In genomic region chr2:152826880-152827279, GRCh38 we compare ENCODE assay signal across 15 cellular contexts.
A peak's percentile ranks its signal among the peaks of the same experiment; 100 is the strongest.
DNase-seq lines count a peak whose midpoint lies in the region; ATAC-seq and TF ChIP-seq lines count a peak whose summit lies in the region.
"Had no signal": no experiment of that assay in that cellular context is flagged by ENCODE, and none has a peak within 500 bp of the region (broad histone marks: within the 10 kb centered on the region; RNA-seq: fewer than 3 reads in every experiment).

No MANE protein-coding gene starts in this region.

- ATAC-seq in IMR-90 (ENCODE audit: low read depth) (peak; percentile 43), HG02798 (IDR thresholded peaks at IDR 0.05; ENCODE audit: poor library complexity, unreplicated experiment) (no peak)

- H3K4me3 ChIP-seq in IMR-90 (ENCODE audit: insufficient read depth, low read depth, low read length) = no peak overlapping the region

- no peak overlapping the region for H3K14ac ChIP-seq in IMR-90 (replicated peaks; ENCODE audit: low read depth, low read length)

- peak overlapping the region; percentile 80 for H2BK5ac ChIP-seq in IMR-90 (ENCODE audit: low read depth, low read length, poor library complexity, severe bottlenecking)

- intact Hi-C loops in IMR-90 (cut with micrococcal nuclease) = loop anchor here (2.0 kb wide), 1 partner anchor 64 kb away; no protein-coding TSS in a partner anchor

- no peak overlapping the region for H2BK15ac ChIP-seq in IMR-90 (ENCODE audit: low read depth, low read length)

- no peak overlapping the region for H3K9ac ChIP-seq in IMR-90 (ENCODE audit: low read depth, low read length)

- H3K79me1 ChIP-seq in IMR-90 (ENCODE audit: low read depth in 1 of 2, low read length in 2 of 2) = no peaks in the 10 kb centered on the region

- peak overlapping the region; percentile 26; the same call in 1 of the 2 replicates for H3K4me2 ChIP-seq in IMR-90 (ENCODE audit: low read depth, low read length)

- H3K9me1 ChIP-seq in IMR-90 (ENCODE audit: insufficient read depth, low read length) = no peaks in the 10 kb centered on the region

- H2AFZ ChIP-seq in IMR-90 (replicated peaks; ENCODE audit: low read length, poor library complexity) = no peak overlapping the region

- CTCF ChIA-PET in IMR-90 (lab: Yijun Ruan, JAX) = no interaction called here
- CTCF ChIA-PET in HEK293T (lab: Yijun Ruan, JAX) = no interaction called here

- POLR2A ChIA-PET in IMR-90 (lab: Charles Lee; ENCODE audit: unreplicated experiment) = no interaction called here
- POLR2A ChIA-PET in HEK293T (lab: Yijun Ruan, JAX) = no interaction called here

- no peaks in the 10 kb centered on the region for H3K36me3 ChIP-seq in IMR-90 (ENCODE audit: control insufficient read depth, insufficient read depth, low read length)

- no peak overlapping the region for H3K27ac ChIP-seq in IMR-90 (ENCODE audit: insufficient read depth, low read length)

- H2AK5ac ChIP-seq in IMR-90 (ENCODE audit: low read depth, low read length) = no peak overlapping the region

- TF ChIP-seq CTCF in IMR-90 (conservative IDR thresholded peaks at IDR 0.05; ENCODE audit: low read depth, low read length) = no peak

- no peak overlapping the region for H3K4ac ChIP-seq in IMR-90 (ENCODE audit: low read depth, low read length)

- H2AK9ac ChIP-seq in IMR-90 (replicated peaks; ENCODE audit: low read depth, low read length, poor library complexity) = no peak overlapping the region

- no peak overlapping the region for H3K23ac ChIP-seq in IMR-90 (ENCODE audit: low read depth, low read length)

- H3K27me3 ChIP-seq in IMR-90 (ENCODE audit: control insufficient read depth, insufficient read depth, low read length) = no peaks in the 10 kb centered on the region

- dilution Hi-C loops in IMR-90 (cut with HindIII; ENCODE audit: low sequenced_read_pairs, unreplicated experiment) = no loop called here

- WGBS in IMR-90 (ENCODE audit: extremely low coverage in 2 of 2, insufficient read length in 1 of 2), 2 experiments = no CpG with 5 or more reads among the region's 1 CpG

- DNase-seq in Caki2 (ENCODE audit: low read depth) (peak; percentile 33), IMR-90 (peak; percentile 23), astrocyte of the hippocampus (ENCODE audit: low read depth, low spot score) (peak; percentile 44), lung microvascular endothelial cell (ENCODE audit: low read depth in 2 of 2) (peak; percentile 33 to 70), SK-N-DZ (ENCODE audit: low spot score) (no peak), HEK293T (ENCODE audit: extremely low spot score) (no peak), ecto neural progenitor cell (ENCODE audit: low spot score) (no peak)
- DNase-seq: activated CD4-positive, alpha-beta T cell treated with anti-CD3 and anti-CD28 coated beads, Interleukin-2, amount 10 ng/mL, durations not matched to agents 24 days and 14 days; activated T-cell treated with anti-CD3 and anti-CD28 coated beads, Interleukin-2, amount 50 U/mL, for 24 hours; CD4-positive, alpha-beta T cell; GF-D8; NCI-H146; NCI-H510A treated with DMSO at 0.1 percent for 48 hours; right cardiac atrium had no signal

- no peaks in the 10 kb centered on the region for H3K9me3 ChIP-seq in IMR-90 (ENCODE audit: control insufficient read depth, insufficient read depth, low read length)

- in situ Hi-C loops in Caki2 (cut with HindIII; ENCODE audit: low pct_unique_long_range_greater_than_20kb, low sequenced_read_pairs) = no loop called here
- in situ Hi-C loops in IMR-90 (cut with MboI; ENCODE audit: low sequenced_read_pairs) = no loop called here

- no peak for TF ChIP-seq POLR2A in IMR-90 (IDR thresholded peaks at IDR 0.05; ENCODE audit: low read depth, low read length)

- peak overlapping the region; percentile 45; the same call in 1 of the 2 replicates for H3K18ac ChIP-seq in IMR-90 (ENCODE audit: low read depth, low read length)

- no TSS peak for BruUV-seq in IMR-90 (replicated peaks; lab: Mats Ljungman, UMichigan)

- H2BK120ac ChIP-seq in IMR-90 (ENCODE audit: low read depth, low read length) = no peak overlapping the region

- no peaks in the 10 kb centered on the region for H4K20me1 ChIP-seq in IMR-90 (ENCODE audit: insufficient read depth, low read length)

- TF ChIP-seq RAD21 in IMR-90 (IDR thresholded peaks at IDR 0.05; ENCODE audit: low read length) = no peak

- H4K91ac ChIP-seq in IMR-90 (ENCODE audit: insufficient read depth, low read depth, low read length) = no peak overlapping the region

- H4K5ac ChIP-seq in IMR-90 (ENCODE audit: low read depth, low read length) = no peak overlapping the region

- no peak overlapping the region for H4K8ac ChIP-seq in IMR-90 (ENCODE audit: low read depth in 2 of 2, low read length in 2 of 2)

- H2BK20ac ChIP-seq in IMR-90 (ENCODE audit: low read depth, low read length) = no peak overlapping the region

- H3K56ac ChIP-seq in IMR-90 (ENCODE audit: extremely low read depth, insufficient read depth, low read length) = no peak overlapping the region

- H3K4me1 ChIP-seq in IMR-90 (ENCODE audit: control insufficient read depth, insufficient read depth, low read length) = peaks cover 8% of the 10 kb centered on the region; the same call in 1 of the 2 replicates

TF ChIP-seq in IMR-90, 13 proteins besides CTCF, POLR2A, EP300 and RAD21:
- TF ChIP-seq BHLHE40 (IDR thresholded peaks at IDR 0.05; ENCODE audit: low read depth, low read length) (no peak), RFX5 (IDR thresholded peaks at IDR 0.05; ENCODE audit: low read depth, low read length) (no peak), MAZ (IDR thresholded peaks at IDR 0.05; ENCODE audit: borderline replicate concordance, low read depth, low read length) (no peak), NFE2L2 (IDR thresholded peaks at IDR 0.05; ENCODE audit: low read depth, low read length) (no peak), FOS (IDR thresholded peaks at IDR 0.05; ENCODE audit: low read depth, low read length) (no peak), CHD1 (IDR thresholded peaks at IDR 0.05; ENCODE audit: low read depth, low read length) (no peak), RCOR1 (IDR thresholded peaks at IDR 0.05; ENCODE audit: insufficient replicate concordance, low read length) (no peak), SMC3 (IDR thresholded peaks at IDR 0.05; ENCODE audit: low read depth, low read length) (no peak), USF2 (IDR thresholded peaks at IDR 0.05; ENCODE audit: low read depth, low read length) (no peak)

TF ChIP-seq in HEK293T, 16 proteins besides CTCF, POLR2A, EP300 and RAD21:
- TF ChIP-seq SP1 (IDR thresholded peaks at IDR 0.05) = no peak
- no peak for TF ChIP-seq ZNF384 (IDR thresholded peaks at IDR 0.05)
- TF ChIP-seq FOXM1 (IDR thresholded peaks at IDR 0.05; ENCODE audit: borderline replicate concordance) = no peak
- no peak for TF ChIP-seq BHLHE40 (IDR thresholded peaks at IDR 0.05; ENCODE audit: borderline replicate concordance)
- no peak for TF ChIP-seq LEF1 (IDR thresholded peaks at IDR 0.05; ENCODE audit: borderline replicate concordance)
- no peak for TF ChIP-seq ELF4 (IDR thresholded peaks at IDR 0.05)
- TF ChIP-seq HDGF (IDR thresholded peaks at IDR 0.05; ENCODE audit: borderline replicate concordance) = no peak
- no peak for TF ChIP-seq ARNT (IDR thresholded peaks at IDR 0.05)
- no peak for TF ChIP-seq FOXK2 (IDR thresholded peaks at IDR 0.05)
- no peak for TF ChIP-seq TARDBP (IDR thresholded peaks at IDR 0.05)
- TF ChIP-seq NFRKB (IDR thresholded peaks at IDR 0.05) = no peak

Comparison
In these comparisons a context has a peak if more than half of its experiments do, and no peak if none do; other contexts are left out.
1. DNase-seq: peak in Caki2 (single experiment), IMR-90 (single experiment), astrocyte of the hippocampus (single experiment) and lung microvascular endothelial cell (2 of 2); none in SK-N-DZ (single experiment), HEK293T (single experiment) and ecto neural progenitor cell (single experiment).